In genomic region chr2:75998451-75998850, GRCh38 we compare ENCODE assay signal across 15 cellular contexts.
DNase-seq lines count a peak whose midpoint lies in the region; ATAC-seq and TF ChIP-seq lines count a peak whose summit lies in the region.
"Had no signal": no experiment of that assay in that cellular context is flagged by ENCODE, and none has a peak within 500 bp of the region (broad histone marks: within the 10 kb centered on the region; RNA-seq: fewer than 3 reads in every experiment).

No MANE protein-coding gene starts in this region.

- no peak overlapping the region for H2BK15ac ChIP-seq in mesenchymal stem cell (ENCODE audit: low read depth, poor library complexity, severe bottlenecking)

- no peak for TF ChIP-seq POLR2A in gastroesophageal sphincter (IDR thresholded peaks at IDR 0.05)

- H3K4me1 ChIP-seq in mesenchymal stem cell (ENCODE audit: control insufficient read depth, insufficient read depth, low read depth, low read length) (no peaks in the 10 kb centered on the region), gastroesophageal sphincter (no peaks in the 10 kb centered on the region)
- H3K4me1 ChIP-seq: HAP-1 had no signal

- H4K8ac ChIP-seq in mesenchymal stem cell (ENCODE audit: low read length) = no peak overlapping the region

- H4K91ac ChIP-seq in mesenchymal stem cell (ENCODE audit: low read length) = no peak overlapping the region

- no peak overlapping the region for H3K27ac ChIP-seq in mesenchymal stem cell (ENCODE audit: low read length, poor library complexity, severe bottlenecking)
- H3K27ac ChIP-seq in gastroesophageal sphincter = no peak overlapping the region

- H2BK12ac ChIP-seq in mesenchymal stem cell (ENCODE audit: low read length in 2 of 2) = no peak overlapping the region

- no peaks in the 10 kb centered on the region for H3K27me3 ChIP-seq in mesenchymal stem cell (ENCODE audit: control insufficient read depth in 1 of 2, insufficient read depth in 1 of 2, low read length in 2 of 2)
- no peaks in the 10 kb centered on the region for H3K27me3 ChIP-seq in gastroesophageal sphincter

- no peak overlapping the region for H3K14ac ChIP-seq in mesenchymal stem cell (ENCODE audit: low read length in 2 of 2)

- 77% methylated on average over 1 of the region's 2 CpGs for WGBS in mesenchymal stem cell
- WGBS in gastroesophageal sphincter (ENCODE audit: low coverage in 1 of 2), 2 donors = 92 to 93% methylated on average over 2 of the region's 2 CpGs

- no peaks in the 10 kb centered on the region for H3K79me1 ChIP-seq in mesenchymal stem cell (replicated peaks; ENCODE audit: low read length, poor library complexity, severe bottlenecking)

- H3K23ac ChIP-seq in mesenchymal stem cell (ENCODE audit: low read length in 2 of 2) = no peak overlapping the region

- H3K4me2 ChIP-seq in mesenchymal stem cell (ENCODE audit: low read length, poor library complexity, severe bottlenecking) = no peak overlapping the region

- H2BK5ac ChIP-seq in mesenchymal stem cell (ENCODE audit: low read depth, low read length, poor library complexity, severe bottlenecking) = no peak overlapping the region

- H3K4ac ChIP-seq in mesenchymal stem cell (ENCODE audit: low read depth in 1 of 2, low read length in 2 of 2) = no peak overlapping the region

- no peaks in the 10 kb centered on the region for H3K36me3 ChIP-seq in mesenchymal stem cell (ENCODE audit: control insufficient read depth in 1 of 2, insufficient read depth in 2 of 2, low read depth in 1 of 2, low read length in 2 of 2)
- no peaks in the 10 kb centered on the region for H3K36me3 ChIP-seq in gastroesophageal sphincter
- H3K36me3 ChIP-seq: HAP-1 had no signal

- no peak overlapping the region for H3K18ac ChIP-seq in mesenchymal stem cell (ENCODE audit: low read depth in 1 of 2, low read length in 2 of 2)

- no peak overlapping the region for H2BK120ac ChIP-seq in mesenchymal stem cell (ENCODE audit: low read depth, low read length)

- H3K4me3 ChIP-seq in mesenchymal stem cell (ENCODE audit: insufficient read depth in 1 of 2, low read depth in 1 of 2, low read length in 2 of 2) (no peak overlapping the region), gastroesophageal sphincter (no peak overlapping the region)
- H3K4me3 ChIP-seq: GM12878, HAP-1 had no signal

- no peak for ATAC-seq in gastroesophageal sphincter
- ATAC-seq: GM12878 had no signal

- no peak overlapping the region for H3K9ac ChIP-seq in mesenchymal stem cell (ENCODE audit: low read length)

- no peak for TF ChIP-seq CTCF in gastroesophageal sphincter (IDR thresholded peaks at IDR 0.05)

- peak; percentile 25 for DNase-seq in SIG-M5 treated with dmso at 0.1 percent for 504 hours (lab: John Stamatoyannopoulos, UW; ENCODE audit: unreplicated experiment)
- DNase-seq in SIG-M5 (lab: John Stamatoyannopoulos, UW) = no peak
- DNase-seq in Kasumi-1 (lab: John Stamatoyannopoulos, UW) = peak; percentile 5 to 7
- DNase-seq in OCI-M1 (lab: John Stamatoyannopoulos, UW) = peak; percentile 2
- peak; percentile 47 for DNase-seq in medulla oblongata (ENCODE audit: extremely low spot score)
- no peak for DNase-seq in mesenchymal stem cell
- DNase-seq in dedifferentiated amniotic fluid mesenchymal stem cell (ENCODE audit: extremely low spot score) = no peak
- DNase-seq: 8988T; Calu3; CD4-positive, alpha-beta T cell; DMS 273 treated with DMSO at 0.1 percent for 48 hours; GOT3 had no signal

- H2AK5ac ChIP-seq in mesenchymal stem cell (ENCODE audit: low read length, severe bottlenecking) = no peak overlapping the region

- TF ChIP-seq EP300 in gastroesophageal sphincter (IDR thresholded peaks at IDR 0.05) = no peak

- no peak overlapping the region for H2AFZ ChIP-seq in mesenchymal stem cell (ENCODE audit: low read depth, low read length)

- H3K9me3 ChIP-seq in mesenchymal stem cell (ENCODE audit: control insufficient read depth, low read length) (peaks cover 22% of the 10 kb centered on the region), gastroesophageal sphincter (peaks cover 0 to 18% (median 0%) of the 10 kb centered on the region in 3 donors)

Comparison
In these comparisons a context has a peak if more than half of its experiments do, and no peak if none do; other contexts are left out.
1. DNase-seq: peak in SIG-M5 treated with dmso at 0.1 percent for 504 hours (single experiment), Kasumi-1 (2 of 2), OCI-M1 (single experiment) and medulla oblongata (single experiment); none in SIG-M5 (single experiment), mesenchymal stem cell (single experiment) and dedifferentiated amniotic fluid mesenchymal stem cell (single experiment).